ENCODE assay signal across 1 cellular context in the genomic region with DNA sequence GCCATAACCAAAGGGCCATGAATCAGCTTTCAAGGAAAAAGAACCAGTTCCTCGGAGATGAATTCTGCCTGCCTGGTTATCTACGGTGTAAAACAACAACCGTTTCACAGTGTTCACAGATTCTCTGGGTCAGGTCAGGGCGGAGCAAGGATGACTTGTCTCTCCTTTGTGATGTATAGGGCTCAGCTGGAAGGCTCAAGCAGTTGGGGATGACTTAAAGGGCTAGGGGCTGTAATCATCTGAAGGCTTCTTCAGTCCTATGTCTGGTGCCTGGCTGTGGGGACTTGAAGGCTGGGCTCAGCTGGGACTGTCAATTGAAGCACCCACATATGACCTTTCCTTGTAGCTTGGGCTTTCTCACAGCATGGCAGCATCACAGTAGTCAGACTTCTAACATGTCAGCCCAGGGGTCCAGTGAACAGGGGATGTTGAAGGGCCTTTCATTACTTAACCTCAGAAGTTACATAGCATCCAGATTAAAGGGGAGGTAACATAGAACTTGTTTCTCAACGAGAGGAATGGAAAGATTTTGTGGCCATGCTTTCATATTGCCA.
A peak's percentile ranks its signal among the peaks of the same experiment; 100 is the strongest.
TF ChIP-seq lines count a peak whose summit lies in the region.

No MANE protein-coding gene starts in this region.

TF ChIP-seq in H1, 55 proteins besides CTCF, POLR2A, EP300 and RAD21:
- TF ChIP-seq EGR1 (IDR thresholded peaks at IDR 0.05; ENCODE audit: borderline replicate concordance, low read depth, low read length): no peak
- TF ChIP-seq JUND (IDR thresholded peaks at IDR 0.05; ENCODE audit: low read length): peak; percentile 45; the same call in 1 of the 2 replicates
- TF ChIP-seq YY1 (IDR thresholded peaks at IDR 0.05; ENCODE audit: low read depth, low read length): peak; percentile 30; the same call in 1 of the 2 replicates
- peak; percentile 10 for TF ChIP-seq NANOG (IDR thresholded peaks at IDR 0.05; ENCODE audit: insufficient read depth, low read depth, low read length, poor library complexity, severe bottlenecking)
- TF ChIP-seq E2F6 (IDR thresholded peaks at IDR 0.05): no peak
- peak; percentile 91 to 92; a peak in 3 of 4 replicates for TF ChIP-seq SIN3A (conservative IDR thresholded peaks at IDR 0.05 in 1 of 2, IDR thresholded peaks at IDR 0.05 in 1 of 2; ENCODE audit: low read depth in 1 of 2, low read length in 2 of 2)
- no peak for TF ChIP-seq SP1 (IDR thresholded peaks at IDR 0.05; ENCODE audit: low read depth, low read length)
- 0 out of 2 replicates have a peak, but pooled peaks have one; percentile 21 for TF ChIP-seq CHD2 (IDR thresholded peaks at IDR 0.05; ENCODE audit: low read length)
- TF ChIP-seq KDM5A (IDR thresholded peaks at IDR 0.05; ENCODE audit: low read length): no peak
- TF ChIP-seq MAFK (IDR thresholded peaks at IDR 0.05; ENCODE audit: low read depth, low read length): peak; percentile 8; the same call in 1 of the 2 replicates
- TF ChIP-seq EZH2 (IDR thresholded peaks at IDR 0.05; ENCODE audit: low read depth, low read length, severe bottlenecking): no peak
- TF ChIP-seq MAX (IDR thresholded peaks at IDR 0.05): no peak
- peak; percentile 64; the same call in 1 of the 2 replicates for TF ChIP-seq POU5F1 (IDR thresholded peaks at IDR 0.05; ENCODE audit: low read depth, low read length)
